34 cellular contexts compared by ENCODE assay signal in genomic region chr9:94685359-94685758, GRCh38. TPM values are rescaled to one million over a fixed set of nuclear protein-coding genes. Genes with fewer than 3 reads are reported as not detected.
"Had no signal": no experiment of that assay in that cellular context is flagged by ENCODE, and none has a peak within 500 bp of the region (broad histone marks: within the 10 kb centered on the region; RNA-seq: fewer than 3 reads in every experiment).

No MANE protein-coding gene starts in this region.

- H3K27me3 ChIP-seq: adrenal gland, body of pancreas, esophagus muscularis mucosa, gastroesophageal sphincter had no signal

- H3K27ac Mint-ChIP-seq: activated B cell treated with CpG ODN at 0.5 μM for 24 hours; activated CD8-positive, alpha-beta T cell treated with anti-CD3 and anti-CD28 coated beads for 36 hours; activated naive CD4-positive, alpha-beta T cell treated with anti-CD3 and anti-CD28 coated beads for 36 hours; activated naive CD4-positive, alpha-beta T cell treated with anti-CD3 and anti-CD28 coated beads, Interleukin-2, amount 50 U/mL, for 24 hours; activated naive CD8-positive, alpha-beta T cell treated with anti-CD3 and anti-CD28 coated beads for 36 hours; activated naive CD8-positive, alpha-beta T cell treated with anti-CD3 and anti-CD28 coated beads, Interleukin-2, amount 50 U/mL, for 24 hours; activated T-helper 2 cell treated with anti-CD3 and anti-CD28 coated beads, Interferon-gamma antibody, Interleukin-2, Interleukin-4, amounts not matched to agents 10 μg/mL and 5 μg/mL and 100 μg/mL, durations not matched to agents 14 hours and 24 hours and 36 hours; effector memory CD8-positive, alpha-beta T cell; T-helper 17 cell; T-helper 2 cell treated with Interferon-gamma antibody and Interleukin-4, amounts not matched to agents 5 μg/mL and 100 μg/mL, for 36 hours had no signal

- H3K4me3 ChIP-seq: adrenal gland, body of pancreas, esophagus muscularis mucosa, gastroesophageal sphincter had no signal

- H3K4me1 Mint-ChIP-seq: activated B cell treated with CpG ODN at 0.5 μM for 24 hours; activated naive CD4-positive, alpha-beta T cell treated with anti-CD3 and anti-CD28 coated beads, Interleukin-2, amount 50 U/mL, for 24 hours; activated naive CD8-positive, alpha-beta T cell treated with anti-CD3 and anti-CD28 coated beads, Interleukin-2, amount 50 U/mL, for 24 hours; T-helper 17 cell had no signal

- FAIRE-seq: colon had no signal

- H3K36me3 ChIP-seq: adrenal gland, esophagus muscularis mucosa, gastroesophageal sphincter, WERI-Rb-1 had no signal

- H3K9me3 ChIP-seq: adrenal gland, body of pancreas, esophagus muscularis mucosa, gastroesophageal sphincter had no signal

- H3K4me3 Mint-ChIP-seq: activated B cell treated with CpG ODN at 0.5 μM for 24 hours; activated CD8-positive, alpha-beta T cell treated with anti-CD3 and anti-CD28 coated beads for 36 hours; activated naive CD4-positive, alpha-beta T cell treated with anti-CD3 and anti-CD28 coated beads for 36 hours; activated naive CD4-positive, alpha-beta T cell treated with anti-CD3 and anti-CD28 coated beads, Interleukin-2, amount 50 U/mL, for 24 hours; activated naive CD8-positive, alpha-beta T cell treated with anti-CD3 and anti-CD28 coated beads for 36 hours; activated naive CD8-positive, alpha-beta T cell treated with anti-CD3 and anti-CD28 coated beads, Interleukin-2, amount 50 U/mL, for 24 hours; activated T-cell treated with anti-CD3 and anti-CD28 coated beads, Interleukin-2, amount 50 U/mL, for 4 hours; effector memory CD8-positive, alpha-beta T cell; T-helper 17 cell; T-helper 2 cell treated with Interferon-gamma antibody and Interleukin-4, amounts not matched to agents 5 μg/mL and 100 μg/mL, for 36 hours had no signal

- H3K27ac ChIP-seq: adrenal gland, body of pancreas, esophagus muscularis mucosa, gastroesophageal sphincter, WERI-Rb-1 had no signal

- H3K9me3 Mint-ChIP-seq: activated B cell treated with CpG ODN at 0.5 μM for 24 hours; activated CD8-positive, alpha-beta T cell treated with anti-CD3 and anti-CD28 coated beads for 36 hours; activated naive CD4-positive, alpha-beta T cell treated with anti-CD3 and anti-CD28 coated beads for 36 hours; activated naive CD4-positive, alpha-beta T cell treated with anti-CD3 and anti-CD28 coated beads, Interleukin-2, amount 50 U/mL, for 24 hours; activated naive CD8-positive, alpha-beta T cell treated with anti-CD3 and anti-CD28 coated beads for 36 hours; activated naive CD8-positive, alpha-beta T cell treated with anti-CD3 and anti-CD28 coated beads, Interleukin-2, amount 50 U/mL, for 24 hours; activated T-cell treated with anti-CD3 and anti-CD28 coated beads, Interleukin-2, amount 50 U/mL, for 4 hours; activated T-helper 2 cell treated with anti-CD3 and anti-CD28 coated beads, Interferon-gamma antibody, Interleukin-2, Interleukin-4, amounts not matched to agents 10 μg/mL and 5 μg/mL and 100 μg/mL, durations not matched to agents 14 hours and 24 hours and 36 hours; effector memory CD8-positive, alpha-beta T cell; T-helper 2 cell treated with Interferon-gamma antibody and Interleukin-4, amounts not matched to agents 5 μg/mL and 100 μg/mL, for 36 hours had no signal

- ATAC-seq: activated CD4-positive, CD25-positive, alpha-beta regulatory T cell treated with anti-CD3 and anti-CD28 coated beads, Interleukin-2, amount 50 U/mL, for 24 hours; activated CD8-positive, alpha-beta T cell treated with anti-CD3 and anti-CD28 coated beads for 36 hours; activated naive CD8-positive, alpha-beta T cell treated with anti-CD3 and anti-CD28 coated beads, Interleukin-2, amount 50 U/mL, for 24 hours; activated T-cell treated with anti-CD3 and anti-CD28 coated beads, Interleukin-2, amount 50 U/mL, for 4 hours; body of pancreas; effector memory CD8-positive, alpha-beta T cell; gastroesophageal sphincter; T-helper 17 cell had no signal

- H3K36me3 Mint-ChIP-seq: activated naive CD4-positive, alpha-beta T cell treated with anti-CD3 and anti-CD28 coated beads, Interleukin-2, amount 50 U/mL, for 24 hours; activated naive CD8-positive, alpha-beta T cell treated with anti-CD3 and anti-CD28 coated beads for 36 hours had no signal

- DNase-seq: activated B cell treated with CpG ODN at 0.5 μM for 24 hours; activated CD4-positive, alpha-beta T cell treated with anti-CD3 and anti-CD28 coated beads for 48 hours; activated CD4-positive, alpha-beta T cell treated with anti-CD3 and anti-CD28 coated beads, Interleukin-2, amount 50 U/mL, for 1 hour; activated CD4-positive, alpha-beta T cell treated with anti-CD3 and anti-CD28 coated beads, Interleukin-2, amount 50 U/mL, for 48 hours; activated CD8-positive, alpha-beta memory T cell treated with anti-CD3 and anti-CD28 coated beads for 24 hours; activated CD8-positive, alpha-beta T cell treated with anti-CD3 and anti-CD28 coated beads for 36 hours; activated effector memory CD4-positive, alpha-beta T cell treated with anti-CD3 and anti-CD28 coated beads, Interleukin-2, amount 50 U/mL, for 16 hours; activated naive CD4-positive, alpha-beta T cell treated with anti-CD3 and anti-CD28 coated beads for 36 hours; activated naive CD8-positive, alpha-beta T cell treated with anti-CD3 and anti-CD28 coated beads for 36 hours; activated naive CD8-positive, alpha-beta T cell treated with anti-CD3 and anti-CD28 coated beads, Interleukin-2, amount 50 U/mL, for 24 hours; activated T-cell treated with anti-CD3 and anti-CD28 coated beads, Interleukin-2, amount 50 U/mL, for 4 hours; amygdala; aorta; body of pancreas; caudate nucleus; cortex of kidney; dermis blood vessel endothelial cell; effector CD4-positive, alpha-beta T cell; effector memory CD8-positive, alpha-beta T cell; erythroblast; foreskin melanocyte; head of caudate nucleus; T-helper 17 cell; T1000; WERI-Rb-1 had no signal

- H3K4me1 ChIP-seq: adrenal gland, body of pancreas had no signal

RNA-seq across cellular contexts. Expression of gene FBP1, which starts 46.0 kb away (rescaled TPM):
- total RNA-seq: chondrocyte had no signal
